Comparison of ENCODE assay signal across 12 cellular contexts in genomic region chr1:207748737-207749528, GRCh38. TPM values are rescaled to one million over a fixed set of nuclear protein-coding genes. Genes with fewer than 3 reads are reported as not detected.
DNase-seq lines count a peak whose midpoint lies in the region; ATAC-seq and FAIRE-seq lines count a peak whose summit lies in the region.
"Had no signal": no experiment of that assay in that cellular context is flagged by ENCODE, and none has a peak within 500 bp of the region (broad histone marks: within the 10 kb centered on the region; RNA-seq: fewer than 3 reads in every experiment).

No MANE protein-coding gene starts in this region.

- CTCF ChIA-PET in activated naive CD4-positive, alpha-beta T cell treated with anti-CD3 and anti-CD28 coated beads, Interleukin-2, amount 10 ng/mL, durations not matched to agents 7 days and 5 days (lab: Charles Lee), result interaction anchor here (1.2 kb wide), 1 partner anchor 49 kb away, joined by 4 read pairs; no protein-coding TSS in a partner anchor

- WGBS in small intestine, 3 donors, result 6 to 29% (median 22%) methylated on average over 2 of the region's 2 CpGs

- peak overlapping the region in 1 of 2 donors; percentile 11 for H3K27ac ChIP-seq in small intestine (ENCODE audit: low read depth in 1 of 2, low read length in 1 of 2)
- H3K27ac ChIP-seq: parathyroid adenoma had no signal

- ATAC-seq in GM21360 (IDR thresholded peaks at IDR 0.05; ENCODE audit: unreplicated experiment) (no peak), GM21825 (IDR thresholded peaks at IDR 0.05; ENCODE audit: unreplicated experiment) (no peak)

- H3K4me3 Mint-ChIP-seq in activated naive CD4-positive, alpha-beta T cell treated with anti-CD3 and anti-CD28 coated beads, Interleukin-2, amount 10 ng/mL, durations not matched to agents 7 days and 5 days, result peak overlapping the region; percentile 43

- peaks cover 0 to 3% of the 10 kb centered on the region in 2 donors for H3K4me1 ChIP-seq in small intestine (ENCODE audit: control insufficient read depth in 2 of 2, insufficient read depth in 1 of 2, low read depth in 1 of 2, low read length in 1 of 2)
- H3K4me1 ChIP-seq: parathyroid adenoma had no signal

- peak overlapping the region; percentile 80 for H3K27ac Mint-ChIP-seq in activated naive CD4-positive, alpha-beta T cell treated with anti-CD3 and anti-CD28 coated beads, Interleukin-2, amount 10 ng/mL, durations not matched to agents 7 days and 5 days

- no peak overlapping the region for H3K4me3 ChIP-seq in small intestine (ENCODE audit: low read depth in 1 of 2, low read length in 2 of 2)

- H3K4me1 Mint-ChIP-seq in activated naive CD4-positive, alpha-beta T cell treated with anti-CD3 and anti-CD28 coated beads, Interleukin-2, amount 10 ng/mL, durations not matched to agents 7 days and 5 days, result peaks cover 51% of the 10 kb centered on the region

- H3K9me3 Mint-ChIP-seq in activated naive CD4-positive, alpha-beta T cell treated with anti-CD3 and anti-CD28 coated beads, Interleukin-2, amount 10 ng/mL, durations not matched to agents 7 days and 5 days, result no peaks in the 10 kb centered on the region

- H3K36me3 ChIP-seq in small intestine (ENCODE audit: control insufficient read depth in 2 of 2, insufficient read depth in 2 of 2, low read length in 2 of 2), result no peaks in the 10 kb centered on the region

- no peak for FAIRE-seq in small intestine (lab: Jason Lieb, UNC)

- no peaks in the 10 kb centered on the region for H3K27me3 ChIP-seq in small intestine (ENCODE audit: control insufficient read depth in 2 of 2, insufficient read depth in 2 of 2, low read length in 2 of 2)

- H3K27me3 Mint-ChIP-seq in activated naive CD4-positive, alpha-beta T cell treated with anti-CD3 and anti-CD28 coated beads, Interleukin-2, amount 10 ng/mL, durations not matched to agents 7 days and 5 days, result no peaks in the 10 kb centered on the region

- no peaks in the 10 kb centered on the region for H3K9me3 ChIP-seq in small intestine (ENCODE audit: control insufficient read depth, low read depth)

- H3K36me3 Mint-ChIP-seq in activated naive CD4-positive, alpha-beta T cell treated with anti-CD3 and anti-CD28 coated beads, Interleukin-2, amount 10 ng/mL, durations not matched to agents 7 days and 5 days, result peaks cover 11% of the 10 kb centered on the region

- no peak for DNase-seq in activated naive CD4-positive, alpha-beta T cell treated with anti-CD3 and anti-CD28 coated beads, Interleukin-2, amount 10 ng/mL, durations not matched to agents 7 days and 5 days
- DNase-seq in activated naive CD4-positive, alpha-beta T cell (lab: John Stamatoyannopoulos, UW), result no peak
- peak; percentile 9 for DNase-seq in NCI-H2081 treated with DMSO at 0.1 percent for 48 hours (lab: John Stamatoyannopoulos, UW)
- DNase-seq in SKM-1 treated with dmso at 0.1 percent for 144 hours (lab: John Stamatoyannopoulos, UW; ENCODE audit: unreplicated experiment), result peak; percentile 23
- DNase-seq in small intestine, result peak; percentile 40
- no peak for DNase-seq in retina
- DNase-seq: activated CD4-positive, alpha-beta T cell treated with anti-CD3 and anti-CD28 coated beads for 4 hours; erythroblast; NCI-H524 treated with DMSO at 0.1 percent for 48 hours had no signal

RNA-seq across cellular contexts. Expression of gene CD46, which starts 2.9 kb away (rescaled TPM):
- polyA plus RNA-seq in small intestine, result 100 to 1,000 TPM in 1 of 3 donors, 10 to 100 TPM in 2; 53.2 to 122 (median 71.3) TPM

Comparison
In these comparisons a context has a peak if more than half of its experiments do, and no peak if none do; other contexts are left out.
1. DNase-seq: peak in NCI-H2081 treated with DMSO at 0.1 percent for 48 hours (single experiment), SKM-1 treated with dmso at 0.1 percent for 144 hours (single experiment) and small intestine (single experiment); none in activated naive CD4-positive, alpha-beta T cell treated with anti-CD3 and anti-CD28 coated beads, Interleukin-2, amount 10 ng/mL, durations not matched to agents 7 days and 5 days (single experiment), activated naive CD4-positive, alpha-beta T cell (0 of 4) and retina (single experiment).